18 cellular contexts compared by ENCODE assay signal in the genomic region with DNA sequence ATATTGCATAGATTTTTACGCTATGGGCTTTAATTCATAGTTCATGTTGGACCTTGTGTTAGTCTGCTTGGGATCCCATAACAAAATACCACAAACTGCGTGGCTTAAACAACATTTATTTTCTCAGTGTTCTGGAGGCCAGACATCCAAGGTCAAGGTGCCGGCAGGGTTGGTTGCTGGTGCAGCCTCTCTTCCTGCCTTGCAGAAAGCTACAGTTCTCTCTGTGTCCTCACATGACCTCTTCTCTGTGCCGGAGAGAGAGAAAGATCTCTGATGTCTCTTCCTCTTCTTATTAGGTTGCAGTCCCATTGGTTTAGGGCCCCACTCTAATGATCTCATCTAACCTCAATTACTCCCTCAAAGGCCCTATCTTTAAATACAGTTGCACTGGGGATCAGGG.
"Had no signal": no experiment of that assay in that cellular context is flagged by ENCODE, and none has a peak within 500 bp of the region (broad histone marks: within the 10 kb centered on the region; RNA-seq: fewer than 3 reads in every experiment).

No MANE protein-coding gene starts in this region.

- H3K9me3 ChIP-seq: heart left ventricle, sigmoid colon, stomach had no signal

- H3K4me1 ChIP-seq: heart left ventricle, sigmoid colon, stomach had no signal

- FAIRE-seq: endometrium, frontal cortex, islet of Langerhans had no signal

- H3K27me3 ChIP-seq: heart left ventricle, sigmoid colon, stomach had no signal

- DNase-seq: effector memory CD4-positive, alpha-beta T cell; heart left ventricle; hypothalamus; kidney glomerular epithelial cell; mesendoderm; naive B cell; occipital lobe; posterior cingulate gyrus; sigmoid colon; stimulated activated naive CD4-positive, alpha-beta T cell; stomach; substantia nigra; trophoblast cell had no signal

- ATAC-seq: esophagus mucosa, heart left ventricle had no signal

- H3K27ac ChIP-seq: heart left ventricle, sigmoid colon, skin epidermis, stomach had no signal

- H3K4me3 ChIP-seq: heart left ventricle, sigmoid colon, skin epidermis, stomach had no signal

- H3K36me3 ChIP-seq: heart left ventricle, sigmoid colon, stomach had no signal
